17 cellular contexts compared by ENCODE assay signal in the genomic region with DNA sequence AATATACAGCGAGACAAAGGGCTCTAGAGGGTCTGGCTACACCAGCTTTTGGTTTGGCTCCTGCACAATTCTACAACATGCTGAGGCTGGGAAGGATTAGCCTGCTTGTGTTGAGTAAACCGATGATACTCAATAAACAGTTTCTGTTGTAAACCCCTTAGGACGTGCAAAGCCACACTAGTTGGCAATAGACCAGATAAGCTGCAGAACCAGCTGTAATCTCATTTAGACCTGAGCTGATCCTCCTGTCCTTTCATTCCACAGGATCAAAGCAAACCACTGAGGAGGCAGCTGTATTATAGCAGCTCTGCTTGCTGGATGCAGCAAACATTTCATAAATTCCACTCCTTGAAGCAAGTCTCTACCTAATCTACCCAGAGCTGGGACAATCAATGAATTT.
DNase-seq lines count a peak whose midpoint lies in the region; ATAC-seq and TF ChIP-seq lines count a peak whose summit lies in the region.
"Had no signal": no experiment of that assay in that cellular context is flagged by ENCODE, and none has a peak within 500 bp of the region (broad histone marks: within the 10 kb centered on the region; RNA-seq: fewer than 3 reads in every experiment).

No MANE protein-coding gene starts in this region.

- no peaks in the 10 kb centered on the region for H3K27me3 ChIP-seq in Caco-2 (replicated peaks; ENCODE audit: control insufficient read depth, insufficient read depth, low read length)
- H3K27me3 ChIP-seq: colonic mucosa, upper lobe of right lung had no signal

- H3K36me3 ChIP-seq in Caco-2 (ENCODE audit: control insufficient read depth, insufficient read depth, low read length): no peaks in the 10 kb centered on the region
- H3K36me3 ChIP-seq: colonic mucosa, upper lobe of right lung had no signal

- CTCF ChIA-PET in Caco-2 (lab: Charles Lee): interaction anchor here (0.6 to 1.2 kb wide), 2 partner anchors 12 to 78 kb away, joined by 4 to 12 read pairs; no protein-coding TSS in a partner anchor

- H3K4me3 Mint-ChIP-seq in Caco-2 (ENCODE audit: unreplicated experiment): no peak overlapping the region
- H3K4me3 Mint-ChIP-seq: stimulated activated naive CD8-positive, alpha-beta T cell treated with anti-CD3 and anti-CD28 coated beads, Interleukin-15, Interleukin-2, amounts not matched to agents 100 ng/mL and 50 ng/mL, for 24 hours had no signal

- no peaks in the 10 kb centered on the region for H3K9me3 ChIP-seq in Caco-2
- H3K9me3 ChIP-seq: colonic mucosa, upper lobe of right lung had no signal

- no peaks in the 10 kb centered on the region for H3K9me3 Mint-ChIP-seq in Caco-2 (ENCODE audit: unreplicated experiment)
- H3K9me3 Mint-ChIP-seq: stimulated activated naive CD8-positive, alpha-beta T cell treated with anti-CD3 and anti-CD28 coated beads, Interleukin-15, Interleukin-2, amounts not matched to agents 100 ng/mL and 50 ng/mL, for 24 hours had no signal

- TF ChIP-seq CTCF in Caco-2 (IDR thresholded peaks at IDR 0.05; ENCODE audit: insufficient read depth in 1 of 2, low read depth in 1 of 2, low read length in 1 of 2, severe bottlenecking in 1 of 2, unreplicated experiment in 1 of 2): no peak

- peaks cover 5% of the 10 kb centered on the region for H3K36me3 Mint-ChIP-seq in Caco-2 (ENCODE audit: insufficient read depth, unreplicated experiment)

- BruUV-seq in Caco-2 (replicated peaks; lab: Mats Ljungman, UMichigan): no TSS peak

- DNase-seq in Caco-2: peak; percentile 49 to 54
- peak; percentile 81 for DNase-seq in Jurkat, Clone E6-1 (ENCODE audit: low read depth, low spot score)
- peak; percentile 54 for DNase-seq in RPMI7951 (ENCODE audit: low read depth)
- peak; percentile 56 for DNase-seq in iris pigment epithelial cell (ENCODE audit: low read depth)
- DNase-seq in SHP77 (lab: John Stamatoyannopoulos, UW): no peak
- no peak for DNase-seq in NCI-H748 treated with DMSO at 0.1 percent for 48 hours (lab: John Stamatoyannopoulos, UW)
- DNase-seq in activated CD8-positive, alpha-beta memory T cell treated with anti-CD3 and anti-CD28 coated beads, Interleukin-2, amount 50 U/mL, for 48 hours: no peak
- DNase-seq: activated effector memory CD4-positive, alpha-beta T cell treated with Interleukin-2 at 50 U/mL for 16 hours; anterior cingulate cortex; C1 segment of cervical spinal cord; colonic mucosa; KG1; NCI-H187; small intestine; upper lobe of right lung had no signal

- no peaks in the 10 kb centered on the region for H3K4me1 Mint-ChIP-seq in Caco-2 (ENCODE audit: low read depth, unreplicated experiment)

- POLR2A ChIA-PET in Caco-2 (lab: Charles Lee): no interaction called here

- H3K27me3 Mint-ChIP-seq in Caco-2 (ENCODE audit: insufficient read depth, unreplicated experiment): no peaks in the 10 kb centered on the region
- H3K27me3 Mint-ChIP-seq: stimulated activated naive CD8-positive, alpha-beta T cell treated with anti-CD3 and anti-CD28 coated beads, Interleukin-15, Interleukin-2, amounts not matched to agents 100 ng/mL and 50 ng/mL, for 24 hours had no signal

- no peak overlapping the region for H3K4me3 ChIP-seq in Caco-2 (ENCODE audit: low read depth, low read length)
- no peak overlapping the region for H3K4me3 ChIP-seq in Jurkat, Clone E6-1 (ENCODE audit: low read length)
- H3K4me3 ChIP-seq: colonic mucosa, upper lobe of right lung had no signal

- no peak overlapping the region for H3K27ac Mint-ChIP-seq in Caco-2 (ENCODE audit: unreplicated experiment)
- H3K27ac Mint-ChIP-seq: stimulated activated naive CD8-positive, alpha-beta T cell treated with anti-CD3 and anti-CD28 coated beads, Interleukin-15, Interleukin-2, amounts not matched to agents 100 ng/mL and 50 ng/mL, for 24 hours had no signal

- H3K4me1 ChIP-seq in Caco-2: peaks cover 9% of the 10 kb centered on the region; the same call in 1 of the 2 replicates
- H3K4me1 ChIP-seq: colonic mucosa, upper lobe of right lung had no signal

- intact Hi-C loops in Caco-2 (cut with micrococcal nuclease; ENCODE audit: unreplicated experiment): no loop called here

- ATAC-seq in GM21381 (IDR thresholded peaks at IDR 0.05; ENCODE audit: unreplicated experiment): no peak
- ATAC-seq: upper lobe of right lung had no signal

Comparison
In these comparisons a context has a peak if more than half of its experiments do, and no peak if none do; other contexts are left out.
1. DNase-seq: peak in Caco-2 (2 of 2), Jurkat, Clone E6-1 (single experiment), RPMI7951 (single experiment) and iris pigment epithelial cell (single experiment); none in SHP77 (0 of 2), NCI-H748 treated with DMSO at 0.1 percent for 48 hours (single experiment) and activated CD8-positive, alpha-beta memory T cell treated with anti-CD3 and anti-CD28 coated beads, Interleukin-2, amount 50 U/mL, for 48 hours (single experiment).